In the genomic region with DNA sequence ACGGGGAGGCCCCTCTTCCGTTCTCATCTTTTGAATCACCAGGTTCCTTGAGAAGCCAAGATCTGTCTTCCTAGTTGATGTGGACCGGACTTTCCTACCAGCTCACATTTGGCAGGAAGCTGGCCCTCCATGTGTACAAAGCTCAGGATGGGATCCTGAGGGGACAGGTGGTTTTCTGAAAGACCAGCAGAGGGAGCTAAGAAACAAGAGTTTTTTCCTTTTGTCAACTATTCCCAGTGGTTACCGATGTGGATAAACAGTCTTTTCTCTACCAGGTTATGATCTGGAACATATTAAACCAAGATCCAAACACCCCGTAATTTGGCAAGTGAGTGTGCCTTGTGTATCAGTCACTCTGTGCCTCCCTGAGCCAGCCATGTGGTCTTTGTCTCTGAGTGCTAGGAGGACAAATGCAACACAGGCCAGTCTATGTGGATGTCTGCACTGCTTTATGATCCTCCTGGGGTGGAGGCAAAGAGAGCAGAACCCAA, we compare ENCODE assay signal across 8 cellular contexts. TPM values are rescaled to one million over a fixed set of nuclear protein-coding genes. Genes with fewer than 3 reads are reported as not detected.
DNase-seq lines count a peak whose midpoint lies in the region; ATAC-seq, FAIRE-seq and TF ChIP-seq lines count a peak whose summit lies in the region.

No MANE protein-coding gene starts in this region.

- H3K4me1 ChIP-seq in keratinocyte (ENCODE audit: control insufficient read depth, extremely low read depth, insufficient read depth, low read length) (no peaks in the 10 kb centered on the region), thoracic aorta (ENCODE audit: control insufficient read depth in 1 of 2, low read depth in 2 of 2) (peaks cover 0 to 4% of the 10 kb centered on the region in 2 donors)

- TF ChIP-seq CTCF in astrocyte of the spinal cord (IDR thresholded peaks at IDR 0.05; ENCODE audit: low read depth, low read length) (peak; percentile 77), keratinocyte (optimal IDR thresholded peaks at IDR 0.05 in 1 of 3, IDR thresholded peaks at IDR 0.05 in 1 of 3, conservative IDR thresholded peaks at IDR 0.05 in 1 of 3; ENCODE audit: extremely low read depth in 1 of 3, insufficient read depth in 2 of 3, low read length in 3 of 3) (peak; percentile 56 to 81 (median 76)), thoracic aorta (IDR thresholded peaks at IDR 0.05) (peak; percentile 71)

- H4K20me1 ChIP-seq in keratinocyte (ENCODE audit: control insufficient read depth, extremely low read depth, insufficient read depth, low read length): no peaks in the 10 kb centered on the region

- peak overlapping the region; percentile 2 for H3K4me2 ChIP-seq in keratinocyte (ENCODE audit: control insufficient read depth, extremely low read depth, insufficient read depth, low read depth, low read length)

- H3K4me1 Mint-ChIP-seq in activated CD4-positive, alpha-beta T cell treated with anti-CD3 and anti-CD28 coated beads for 36 hours: peaks cover 25% of the 10 kb centered on the region
- peaks cover 38% of the 10 kb centered on the region for H3K4me1 Mint-ChIP-seq in activated CD4-positive, alpha-beta T cell treated with anti-CD3 and anti-CD28 coated beads, Interleukin-2, amount 10 ng/mL, durations not matched to agents 7 days and 5 days

- no peaks in the 10 kb centered on the region for H3K79me2 ChIP-seq in keratinocyte (ENCODE audit: control insufficient read depth, insufficient read depth, low read length)

- intact Hi-C loops in activated CD4-positive, alpha-beta T cell treated with anti-CD3 and anti-CD28 coated beads for 36 hours (cut with DNase I, micrococcal nuclease): loop anchor here (1.0 to 10.0 kb wide), 5 partner anchors 43 to 216 kb away; no protein-coding TSS in a partner anchor

- H3K27ac ChIP-seq in keratinocyte (ENCODE audit: control insufficient read depth, insufficient read depth, low read length): no peak overlapping the region
- no peak overlapping the region for H3K27ac ChIP-seq in thoracic aorta

- no peak overlapping the region for H3K9ac ChIP-seq in keratinocyte (ENCODE audit: control insufficient read depth, extremely low read depth, insufficient read depth, low read length)

- peak; percentile 73 for FAIRE-seq in keratinocyte (lab: Jason Lieb, UNC)

- POLR2A ChIA-PET in activated CD4-positive, alpha-beta T cell treated with anti-CD3 and anti-CD28 coated beads for 36 hours (lab: Charles Lee): interaction anchor here (1.0 kb wide), 1 partner anchor 216 kb away, joined by 3 read pairs; no protein-coding TSS in a partner anchor
- POLR2A ChIA-PET in activated CD4-positive, alpha-beta T cell treated with anti-CD3 and anti-CD28 coated beads, Interleukin-2, amount 10 ng/mL, durations not matched to agents 7 days and 5 days (lab: Charles Lee): no interaction called here

- H3K9me3 Mint-ChIP-seq in activated CD4-positive, alpha-beta T cell treated with anti-CD3 and anti-CD28 coated beads for 36 hours (ENCODE audit: low read depth): no peaks in the 10 kb centered on the region
- H3K9me3 Mint-ChIP-seq in activated CD4-positive, alpha-beta T cell treated with anti-CD3 and anti-CD28 coated beads, Interleukin-2, amount 10 ng/mL, durations not matched to agents 7 days and 5 days: no peaks in the 10 kb centered on the region

- in situ Hi-C loops in astrocyte of the spinal cord (cut with HindIII; ENCODE audit: low sequenced_read_pairs): no loop called here

- H3K36me3 Mint-ChIP-seq in activated CD4-positive, alpha-beta T cell treated with anti-CD3 and anti-CD28 coated beads for 36 hours (ENCODE audit: low read depth): no peaks in the 10 kb centered on the region
- peaks cover 16% of the 10 kb centered on the region for H3K36me3 Mint-ChIP-seq in activated CD4-positive, alpha-beta T cell treated with anti-CD3 and anti-CD28 coated beads, Interleukin-2, amount 10 ng/mL, durations not matched to agents 7 days and 5 days (ENCODE audit: low read depth)

- H3K27me3 ChIP-seq in keratinocyte (ENCODE audit: control insufficient read depth, extremely low read depth, insufficient read depth, low read length) (no peaks in the 10 kb centered on the region), thoracic aorta (replicated peaks; ENCODE audit: insufficient read depth) (no peaks in the 10 kb centered on the region)

- CTCF ChIA-PET in activated CD4-positive, alpha-beta T cell treated with anti-CD3 and anti-CD28 coated beads for 36 hours (lab: Charles Lee): interaction anchor here (0.6 to 13.2 kb wide), 61 partner anchors 8 to 434 kb away, joined by 3 to 261 read pairs (median 4); a partner anchor contains a TSS
- CTCF ChIA-PET in activated CD4-positive, alpha-beta T cell treated with anti-CD3 and anti-CD28 coated beads, Interleukin-2, amount 10 ng/mL, durations not matched to agents 7 days and 5 days (lab: Charles Lee): interaction anchor here (0.7 to 2.6 kb wide), 25 partner anchors 9 to 246 kb away, joined by 3 to 19 read pairs (median 4); a partner anchor contains a TSS

- H3K9me1 ChIP-seq in keratinocyte (ENCODE audit: control insufficient read depth, extremely low read depth, insufficient read depth, low read length): no peaks in the 10 kb centered on the region

- H3K27me3 Mint-ChIP-seq in activated CD4-positive, alpha-beta T cell treated with anti-CD3 and anti-CD28 coated beads for 36 hours: no peaks in the 10 kb centered on the region
- H3K27me3 Mint-ChIP-seq in activated CD4-positive, alpha-beta T cell treated with anti-CD3 and anti-CD28 coated beads, Interleukin-2, amount 10 ng/mL, durations not matched to agents 7 days and 5 days: peaks cover 2% of the 10 kb centered on the region

- H3K4me3 Mint-ChIP-seq in activated CD4-positive, alpha-beta T cell treated with anti-CD3 and anti-CD28 coated beads for 36 hours: no peak overlapping the region
- H3K4me3 Mint-ChIP-seq in activated CD4-positive, alpha-beta T cell treated with anti-CD3 and anti-CD28 coated beads, Interleukin-2, amount 10 ng/mL, durations not matched to agents 7 days and 5 days: no peak overlapping the region

- H3K36me3 ChIP-seq in keratinocyte (ENCODE audit: control insufficient read depth in 2 of 2, extremely low read depth in 1 of 2, insufficient read depth in 2 of 2, low read length in 2 of 2) (no peaks in the 10 kb centered on the region), thoracic aorta (no peaks in the 10 kb centered on the region)

- H3K9me3 ChIP-seq in keratinocyte (ENCODE audit: control insufficient read depth, low read depth, low read length) (no peaks in the 10 kb centered on the region), thoracic aorta (no peaks in the 10 kb centered on the region)

- peak; percentile 34 for DNase-seq in activated CD4-positive, alpha-beta T cell treated with anti-CD3 and anti-CD28 coated beads for 36 hours
- no peak for DNase-seq in activated CD4-positive, alpha-beta T cell treated with anti-CD3 and anti-CD28 coated beads, Interleukin-2, amount 10 ng/mL, durations not matched to agents 7 days and 5 days
- DNase-seq in NCI-H774 (lab: John Stamatoyannopoulos, UW) (peak; percentile 49), astrocyte of the spinal cord (ENCODE audit: low read depth, low spot score) (peak; percentile 53), keratinocyte (ENCODE audit: low read depth, low spot score) (no peak), thoracic aorta (ENCODE audit: low spot score) (no peak)
- no peak for DNase-seq in stimulated activated CD8-positive, alpha-beta memory T cell treated with anti-CD3 and anti-CD28 coated beads, Interleukin-4, amount 100 ng/mL, for 48 hours

- ATAC-seq in activated CD4-positive, alpha-beta T cell treated with anti-CD3 and anti-CD28 coated beads for 36 hours: peak; percentile 89
- ATAC-seq in HG03432 (IDR thresholded peaks at IDR 0.05; ENCODE audit: unreplicated experiment) (peak; percentile 54), thoracic aorta (ENCODE audit: insufficient number of reproducible peaks, low FRiP score, low read depth) (no peak)

- H3K4me3 ChIP-seq in astrocyte of the spinal cord (ENCODE audit: low read depth, low read length) (no peak overlapping the region), keratinocyte (ENCODE audit: control insufficient read depth in 2 of 3, extremely low read depth in 1 of 3, insufficient read depth in 2 of 3, low read depth in 1 of 3, low read length in 3 of 3) (no peak overlapping the region), thoracic aorta (no peak overlapping the region)

- peak overlapping the region; percentile 70 for H2AFZ ChIP-seq in keratinocyte (ENCODE audit: control insufficient read depth, low read length)

- dilution Hi-C loops in keratinocyte (cut with MboI; ENCODE audit: extremely low pct_ligation_motif_present, low sequenced_read_pairs): no loop called here

- H3K27ac Mint-ChIP-seq in activated CD4-positive, alpha-beta T cell treated with anti-CD3 and anti-CD28 coated beads for 36 hours: peak overlapping the region; percentile 56
- no peak overlapping the region for H3K27ac Mint-ChIP-seq in activated CD4-positive, alpha-beta T cell treated with anti-CD3 and anti-CD28 coated beads, Interleukin-2, amount 10 ng/mL, durations not matched to agents 7 days and 5 days

RNA-seq across cellular contexts. Expression of a gene that starts 25.1 kb away (rescaled TPM):
- total RNA-seq in activated CD4-positive, alpha-beta T cell treated with anti-CD3 and anti-CD28 coated beads for 36 hours: 10 to 100 TPM; 57.9 to 73.2 TPM
- total RNA-seq in activated CD4-positive, alpha-beta T cell treated with anti-CD3 and anti-CD28 coated beads, Interleukin-2, amount 10 ng/mL, durations not matched to agents 7 days and 5 days: 10 to 100 TPM; 94.9 to 97.8 TPM
- polyA plus RNA-seq in keratinocyte: 15.9 to 28.6 TPM (median 25.3 TPM) in 3 replicates
- polyA plus RNA-seq in keratinocyte (2011; ENCODE audit: low read depth): 4.2 TPM
- 15.0 and 18.9 TPM in 2 replicates for polyA plus RNA-seq in keratinocyte (2011; cell fraction: cytosol; rRNA removed)
- polyA plus RNA-seq in keratinocyte (2011; cell fraction: nucleus; rRNA removed): 29.7 and 33.2 TPM in 2 replicates
- polyA plus RNA-seq in keratinocyte (2012; ENCODE audit: low replicate concordance): 4.4 and 19.4 TPM in 2 replicates
- polyA minus RNA-seq in keratinocyte: 15.2 to 21.8 TPM (median 18.5 TPM) in 3 replicates
- 8.6 TPM for polyA minus RNA-seq in keratinocyte (2011; cell fraction: cytosol; rRNA and poly(A)+ RNA removed)
- polyA minus RNA-seq in keratinocyte (2011; cell fraction: nucleus; rRNA and poly(A)+ RNA removed): 9.9 and 15.5 TPM in 2 replicates
- total RNA-seq in thoracic aorta: 10 to 100 TPM; 10.8 to 14.5 TPM

Comparison
In these comparisons a context has a peak if more than half of its experiments do, and no peak if none do; other contexts are left out.
1. DNase-seq: peak in activated CD4-positive, alpha-beta T cell treated with anti-CD3 and anti-CD28 coated beads for 36 hours (single experiment), NCI-H774 (single experiment) and astrocyte of the spinal cord (single experiment); none in activated CD4-positive, alpha-beta T cell treated with anti-CD3 and anti-CD28 coated beads, Interleukin-2, amount 10 ng/mL, durations not matched to agents 7 days and 5 days (single experiment), keratinocyte (single experiment), thoracic aorta (single experiment) and stimulated activated CD8-positive, alpha-beta memory T cell treated with anti-CD3 and anti-CD28 coated beads, Interleukin-4, amount 100 ng/mL, for 48 hours (single experiment).
2. Peak in every context shown above with its lines, with median percentiles within 50 percentile points of each other: CTCF ChIP-seq.